ENCODE assay signal across 2 cellular contexts in genomic region chr9:113626735-113627495, GRCh38.
TF ChIP-seq lines count a peak whose summit lies in the region.

No MANE protein-coding gene starts in this region.

TF ChIP-seq in H1, 55 proteins besides CTCF, POLR2A, EP300 and RAD21 (continues in another document):
- TF ChIP-seq BACH1 (IDR thresholded peaks at IDR 0.05; ENCODE audit: low read length) (no peak), KDM4A (IDR thresholded peaks at IDR 0.05; ENCODE audit: low read depth, low read length, severe bottlenecking) (no peak), EGR1 (IDR thresholded peaks at IDR 0.05; ENCODE audit: borderline replicate concordance, low read depth, low read length) (no peak), SIN3A (conservative IDR thresholded peaks at IDR 0.05 in 1 of 2, IDR thresholded peaks at IDR 0.05 in 1 of 2; ENCODE audit: low read depth in 1 of 2, low read length in 2 of 2) (no peak), CHD2 (IDR thresholded peaks at IDR 0.05; ENCODE audit: low read length) (no peak), SIRT6 (IDR thresholded peaks at IDR 0.05; ENCODE audit: low read length) (no peak), SP4 (IDR thresholded peaks at IDR 0.05; ENCODE audit: low read length) (no peak), KDM1A (IDR thresholded peaks at IDR 0.05; ENCODE audit: borderline replicate concordance, low read length) (no peak), JUN (IDR thresholded peaks at IDR 0.05; ENCODE audit: low read depth, low read length) (no peak), EZH2 (IDR thresholded peaks at IDR 0.05; ENCODE audit: low read depth, low read length, severe bottlenecking) (no peak), PHF8 (conservative IDR thresholded peaks at IDR 0.05; ENCODE audit: low read depth, low read length) (no peak), MAX (IDR thresholded peaks at IDR 0.05) (no peak), ZNF274 (IDR thresholded peaks at IDR 0.05; ENCODE audit: borderline replicate concordance, extremely low read depth, low read length) (no peak), TCF12 (IDR thresholded peaks at IDR 0.05; ENCODE audit: low read depth, low read length) (no peak), POLR2AphosphoS5 (IDR thresholded peaks at IDR 0.05; ENCODE audit: low read depth, low read length) (no peak)
- TF ChIP-seq, protein P1, sequence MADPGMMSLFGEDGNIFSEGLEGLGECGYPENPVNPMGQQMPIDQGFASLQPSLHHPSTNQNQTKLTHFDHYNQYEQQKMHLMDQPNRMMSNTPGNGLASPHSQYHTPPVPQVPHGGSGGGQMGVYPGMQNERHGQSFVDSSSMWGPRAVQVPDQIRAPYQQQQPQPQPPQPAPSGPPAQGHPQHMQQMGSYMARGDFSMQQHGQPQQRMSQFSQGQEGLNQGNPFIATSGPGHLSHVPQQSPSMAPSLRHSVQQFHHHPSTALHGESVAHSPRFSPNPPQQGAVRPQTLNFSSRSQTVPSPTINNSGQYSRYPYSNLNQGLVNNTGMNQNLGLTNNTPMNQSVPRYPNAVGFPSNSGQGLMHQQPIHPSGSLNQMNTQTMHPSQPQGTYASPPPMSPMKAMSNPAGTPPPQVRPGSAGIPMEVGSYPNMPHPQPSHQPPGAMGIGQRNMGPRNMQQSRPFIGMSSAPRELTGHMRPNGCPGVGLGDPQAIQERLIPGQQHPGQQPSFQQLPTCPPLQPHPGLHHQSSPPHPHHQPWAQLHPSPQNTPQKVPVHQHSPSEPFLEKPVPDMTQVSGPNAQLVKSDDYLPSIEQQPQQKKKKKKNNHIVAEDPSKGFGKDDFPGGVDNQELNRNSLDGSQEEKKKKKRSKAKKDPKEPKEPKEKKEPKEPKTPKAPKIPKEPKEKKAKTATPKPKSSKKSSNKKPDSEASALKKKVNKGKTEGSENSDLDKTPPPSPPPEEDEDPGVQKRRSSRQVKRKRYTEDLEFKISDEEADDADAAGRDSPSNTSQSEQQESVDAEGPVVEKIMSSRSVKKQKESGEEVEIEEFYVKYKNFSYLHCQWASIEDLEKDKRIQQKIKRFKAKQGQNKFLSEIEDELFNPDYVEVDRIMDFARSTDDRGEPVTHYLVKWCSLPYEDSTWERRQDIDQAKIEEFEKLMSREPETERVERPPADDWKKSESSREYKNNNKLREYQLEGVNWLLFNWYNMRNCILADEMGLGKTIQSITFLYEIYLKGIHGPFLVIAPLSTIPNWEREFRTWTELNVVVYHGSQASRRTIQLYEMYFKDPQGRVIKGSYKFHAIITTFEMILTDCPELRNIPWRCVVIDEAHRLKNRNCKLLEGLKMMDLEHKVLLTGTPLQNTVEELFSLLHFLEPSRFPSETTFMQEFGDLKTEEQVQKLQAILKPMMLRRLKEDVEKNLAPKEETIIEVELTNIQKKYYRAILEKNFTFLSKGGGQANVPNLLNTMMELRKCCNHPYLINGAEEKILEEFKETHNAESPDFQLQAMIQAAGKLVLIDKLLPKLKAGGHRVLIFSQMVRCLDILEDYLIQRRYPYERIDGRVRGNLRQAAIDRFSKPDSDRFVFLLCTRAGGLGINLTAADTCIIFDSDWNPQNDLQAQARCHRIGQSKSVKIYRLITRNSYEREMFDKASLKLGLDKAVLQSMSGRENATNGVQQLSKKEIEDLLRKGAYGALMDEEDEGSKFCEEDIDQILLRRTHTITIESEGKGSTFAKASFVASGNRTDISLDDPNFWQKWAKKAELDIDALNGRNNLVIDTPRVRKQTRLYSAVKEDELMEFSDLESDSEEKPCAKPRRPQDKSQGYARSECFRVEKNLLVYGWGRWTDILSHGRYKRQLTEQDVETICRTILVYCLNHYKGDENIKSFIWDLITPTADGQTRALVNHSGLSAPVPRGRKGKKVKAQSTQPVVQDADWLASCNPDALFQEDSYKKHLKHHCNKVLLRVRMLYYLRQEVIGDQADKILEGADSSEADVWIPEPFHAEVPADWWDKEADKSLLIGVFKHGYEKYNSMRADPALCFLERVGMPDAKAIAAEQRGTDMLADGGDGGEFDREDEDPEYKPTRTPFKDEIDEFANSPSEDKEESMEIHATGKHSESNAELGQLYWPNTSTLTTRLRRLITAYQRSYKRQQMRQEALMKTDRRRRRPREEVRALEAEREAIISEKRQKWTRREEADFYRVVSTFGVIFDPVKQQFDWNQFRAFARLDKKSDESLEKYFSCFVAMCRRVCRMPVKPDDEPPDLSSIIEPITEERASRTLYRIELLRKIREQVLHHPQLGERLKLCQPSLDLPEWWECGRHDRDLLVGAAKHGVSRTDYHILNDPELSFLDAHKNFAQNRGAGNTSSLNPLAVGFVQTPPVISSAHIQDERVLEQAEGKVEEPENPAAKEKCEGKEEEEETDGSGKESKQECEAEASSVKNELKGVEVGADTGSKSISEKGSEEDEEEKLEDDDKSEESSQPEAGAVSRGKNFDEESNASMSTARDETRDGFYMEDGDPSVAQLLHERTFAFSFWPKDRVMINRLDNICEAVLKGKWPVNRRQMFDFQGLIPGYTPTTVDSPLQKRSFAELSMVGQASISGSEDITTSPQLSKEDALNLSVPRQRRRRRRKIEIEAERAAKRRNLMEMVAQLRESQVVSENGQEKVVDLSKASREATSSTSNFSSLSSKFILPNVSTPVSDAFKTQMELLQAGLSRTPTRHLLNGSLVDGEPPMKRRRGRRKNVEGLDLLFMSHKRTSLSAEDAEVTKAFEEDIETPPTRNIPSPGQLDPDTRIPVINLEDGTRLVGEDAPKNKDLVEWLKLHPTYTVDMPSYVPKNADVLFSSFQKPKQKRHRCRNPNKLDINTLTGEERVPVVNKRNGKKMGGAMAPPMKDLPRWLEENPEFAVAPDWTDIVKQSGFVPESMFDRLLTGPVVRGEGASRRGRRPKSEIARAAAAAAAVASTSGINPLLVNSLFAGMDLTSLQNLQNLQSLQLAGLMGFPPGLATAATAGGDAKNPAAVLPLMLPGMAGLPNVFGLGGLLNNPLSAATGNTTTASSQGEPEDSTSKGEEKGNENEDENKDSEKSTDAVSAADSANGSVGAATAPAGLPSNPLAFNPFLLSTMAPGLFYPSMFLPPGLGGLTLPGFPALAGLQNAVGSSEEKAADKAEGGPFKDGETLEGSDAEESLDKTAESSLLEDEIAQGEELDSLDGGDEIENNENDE (IDR thresholded peaks at IDR 0.05; ENCODE audit: insufficient replicate concordance, low read length), result no peak
- TF ChIP-seq, protein P2, sequence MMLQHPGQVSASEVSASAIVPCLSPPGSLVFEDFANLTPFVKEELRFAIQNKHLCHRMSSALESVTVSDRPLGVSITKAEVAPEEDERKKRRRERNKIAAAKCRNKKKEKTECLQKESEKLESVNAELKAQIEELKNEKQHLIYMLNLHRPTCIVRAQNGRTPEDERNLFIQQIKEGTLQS (IDR thresholded peaks at IDR 0.05; ENCODE audit: insufficient read depth, low read depth, low read length), result no peak

TF ChIP-seq in GM12891, 5 proteins besides CTCF, POLR2A, EP300 and RAD21:
- TF ChIP-seq SPI1 (IDR thresholded peaks at IDR 0.05; ENCODE audit: low read depth, low read length), result no peak
- no peak for TF ChIP-seq TAF1 (IDR thresholded peaks at IDR 0.05; ENCODE audit: low read depth, low read length)
- TF ChIP-seq POLR2AphosphoS5 (IDR thresholded peaks at IDR 0.05; ENCODE audit: low read depth, low read length), result no peak
- no peak for TF ChIP-seq PAX5 (IDR thresholded peaks at IDR 0.05; ENCODE audit: insufficient read depth, low read length, severe bottlenecking)
- no peak for TF ChIP-seq POU2F2 (IDR thresholded peaks at IDR 0.05; ENCODE audit: low read depth, low read length)
